12 cellular contexts compared by ENCODE assay signal in genomic region chr4:1578301-1578781, GRCh38.
DNase-seq lines count a peak whose midpoint lies in the region; ATAC-seq and TF ChIP-seq lines count a peak whose summit lies in the region.
"Had no signal": no experiment of that assay in that cellular context is flagged by ENCODE, and none has a peak within 500 bp of the region (broad histone marks: within the 10 kb centered on the region; RNA-seq: fewer than 3 reads in every experiment).

No MANE protein-coding gene starts in this region.

- CTCF ChIA-PET in activated CD8-positive, alpha-beta memory T cell treated with anti-CD3 and anti-CD28 coated beads, Interleukin-2, amount 10 ng/mL, durations not matched to agents 7 days and 5 days (lab: Charles Lee) = interaction anchor here (1.0 kb wide), 1 partner anchor 10 kb away, joined by 3 read pairs; no protein-coding TSS in a partner anchor

- H3K27me3 ChIP-seq in ACC112 (ENCODE audit: insufficient read depth, low read length) (no peaks in the 10 kb centered on the region), breast epithelium (no peaks in the 10 kb centered on the region)
- H3K27me3 ChIP-seq: Peyer's patch, upper lobe of left lung had no signal

- TF ChIP-seq POLR2A in breast epithelium (IDR thresholded peaks at IDR 0.05) = no peak

- DNase-seq in EH (ENCODE audit: low read depth) (peak; percentile 10), breast epithelium (ENCODE audit: low spot score in 2 of 2) (no peak), mesothelial cell of epicardium (ENCODE audit: low spot score in 2 of 2, unreplicated experiment in 2 of 2) (no peak), SHP77 treated with DMSO at 0.1 percent for 48 hours (lab: John Stamatoyannopoulos, UW) (no peak), DMS 273 (lab: John Stamatoyannopoulos, UW; ENCODE audit: unreplicated experiment) (no peak)
- no peak for DNase-seq in activated CD8-positive, alpha-beta memory T cell treated with anti-CD3 and anti-CD28 coated beads, Interleukin-2, amount 10 ng/mL, durations not matched to agents 7 days and 5 days
- no peak for DNase-seq in activated effector memory CD4-positive, alpha-beta T cell treated with anti-CD3 and anti-CD28 coated beads, Interleukin-2, amount 50 U/mL, for 16 hours
- DNase-seq: activated CD4-positive, alpha-beta T cell treated with anti-CD3 and anti-CD28 coated beads, Interleukin-2, amount 50 U/mL, for 48 hours; NCI-H2029 treated with DMSO at 0.1 percent for 48 hours; Peyer's patch had no signal

- H3K4me1 Mint-ChIP-seq in mesothelial cell of epicardium = peaks cover 7% of the 10 kb centered on the region
- peaks cover 7% of the 10 kb centered on the region for H3K4me1 Mint-ChIP-seq in activated CD8-positive, alpha-beta memory T cell treated with anti-CD3 and anti-CD28 coated beads, Interleukin-2, amount 10 ng/mL, durations not matched to agents 7 days and 5 days

- no peaks in the 10 kb centered on the region for H3K36me3 Mint-ChIP-seq in mesothelial cell of epicardium
- no peaks in the 10 kb centered on the region for H3K36me3 Mint-ChIP-seq in activated CD8-positive, alpha-beta memory T cell treated with anti-CD3 and anti-CD28 coated beads, Interleukin-2, amount 10 ng/mL, durations not matched to agents 7 days and 5 days

- H3K27me3 Mint-ChIP-seq in mesothelial cell of epicardium (ENCODE audit: low read depth) = peaks cover 42% of the 10 kb centered on the region
- no peaks in the 10 kb centered on the region for H3K27me3 Mint-ChIP-seq in activated CD8-positive, alpha-beta memory T cell treated with anti-CD3 and anti-CD28 coated beads, Interleukin-2, amount 10 ng/mL, durations not matched to agents 7 days and 5 days

- H3K27ac ChIP-seq in ACC112 (ENCODE audit: low read depth, low read length) = no peak overlapping the region
- no peak overlapping the region for H3K27ac ChIP-seq in breast epithelium

- H3K9me3 Mint-ChIP-seq in mesothelial cell of epicardium = no peaks in the 10 kb centered on the region
- no peaks in the 10 kb centered on the region for H3K9me3 Mint-ChIP-seq in activated CD8-positive, alpha-beta memory T cell treated with anti-CD3 and anti-CD28 coated beads, Interleukin-2, amount 10 ng/mL, durations not matched to agents 7 days and 5 days (ENCODE audit: low read depth)

- no peaks in the 10 kb centered on the region for H3K9me3 ChIP-seq in breast epithelium
- H3K9me3 ChIP-seq: upper lobe of left lung had no signal

- no peak overlapping the region for H3K27ac Mint-ChIP-seq in mesothelial cell of epicardium
- H3K27ac Mint-ChIP-seq in activated CD8-positive, alpha-beta memory T cell treated with anti-CD3 and anti-CD28 coated beads, Interleukin-2, amount 10 ng/mL, durations not matched to agents 7 days and 5 days = no peak overlapping the region

- H3K4me3 ChIP-seq in ACC112 (ENCODE audit: low read depth, low read length) (peak overlapping the region; percentile 33; the same call in 1 of the 2 replicates), breast epithelium (peak overlapping the region; percentile 64 to 85 (median 69))

- H3K4me1 ChIP-seq in ACC112 (ENCODE audit: control insufficient read depth, insufficient read depth, low read length, unreplicated experiment) (peaks cover 5% of the 10 kb centered on the region), breast epithelium (no peaks in the 10 kb centered on the region)

- H3K79me2 ChIP-seq in ACC112 (ENCODE audit: control insufficient read depth, insufficient read depth, low read length, unreplicated experiment) = no peaks in the 10 kb centered on the region

- no peak overlapping the region for H2AFZ ChIP-seq in ACC112 (ENCODE audit: low read length, unreplicated experiment)

- intact Hi-C loops in breast epithelium (cut with DNase I; ENCODE audit: low total_unique reads) = no loop called here

- peak overlapping the region; percentile 61 for H3K4me3 Mint-ChIP-seq in mesothelial cell of epicardium
- no peak overlapping the region for H3K4me3 Mint-ChIP-seq in activated CD8-positive, alpha-beta memory T cell treated with anti-CD3 and anti-CD28 coated beads, Interleukin-2, amount 10 ng/mL, durations not matched to agents 7 days and 5 days

- no peak for TF ChIP-seq CTCF in breast epithelium (IDR thresholded peaks at IDR 0.05)
- no peak for TF ChIP-seq CTCF in mesothelial cell of epicardium (IDR thresholded peaks at IDR 0.05; ENCODE audit: unreplicated experiment)

- H3K36me3 ChIP-seq in ACC112 (ENCODE audit: insufficient read depth, low read length) (no peaks in the 10 kb centered on the region), breast epithelium (no peaks in the 10 kb centered on the region)
- H3K36me3 ChIP-seq: Peyer's patch, upper lobe of left lung had no signal

- ATAC-seq in activated CD8-positive, alpha-beta memory T cell treated with anti-CD3 and anti-CD28 coated beads, Interleukin-2, amount 10 ng/mL, durations not matched to agents 7 days and 5 days = no peak
